In genomic region chr5:82405166-82405565, GRCh38 we compare ENCODE assay signal across 12 cellular contexts.
DNase-seq lines count a peak whose midpoint lies in the region; ATAC-seq and TF ChIP-seq lines count a peak whose summit lies in the region.
"Had no signal": no experiment of that assay in that cellular context is flagged by ENCODE, and none has a peak within 500 bp of the region (broad histone marks: within the 10 kb centered on the region; RNA-seq: fewer than 3 reads in every experiment).

No MANE protein-coding gene starts in this region.

- H3K9me3 Mint-ChIP-seq in HFFc6: peaks cover 18% of the 10 kb centered on the region

- peak overlapping the region; percentile 83 for H3K4me3 Mint-ChIP-seq in HFFc6
- H3K4me3 Mint-ChIP-seq: H9, WTC11 had no signal

- peak; percentile 74 for DNase-seq in HFFc6
- DNase-seq in amniotic stem cell (lab: John Stamatoyannopoulos, UW): peak; percentile 52
- DNase-seq in fibroblast of the aortic adventitia (ENCODE audit: low read depth): peak; percentile 84
- DNase-seq in upper lobe of left lung: no peak
- DNase-seq in activated CD4-positive, CD25-positive, alpha-beta regulatory T cell (lab: John Stamatoyannopoulos, UW): no peak
- DNase-seq: activated T-cell treated with anti-CD3 and anti-CD28 coated beads for 4 hours, H9, right cardiac atrium had no signal

- TF ChIP-seq EP300 in upper lobe of left lung (IDR thresholded peaks at IDR 0.05): no peak

- H3K9me3 ChIP-seq in upper lobe of left lung: peaks cover 0 to 13% (median 10%) of the 10 kb centered on the region in 4 donors

- peaks cover 0 to 23% (median 11%) of the 10 kb centered on the region in 4 donors for H3K4me1 ChIP-seq in upper lobe of left lung

- H3K36me3 Mint-ChIP-seq in HFFc6 (ENCODE audit: low read depth): peaks cover 21% of the 10 kb centered on the region

- peaks cover 41% of the 10 kb centered on the region for H3K4me1 Mint-ChIP-seq in HFFc6 (ENCODE audit: low read depth)

- no peak for TF ChIP-seq POLR2A in upper lobe of left lung (IDR thresholded peaks at IDR 0.05)

- no peak overlapping the region for H3K4me3 ChIP-seq in fibroblast of the aortic adventitia (ENCODE audit: low read depth, low read length)
- no peak overlapping the region for H3K4me3 ChIP-seq in upper lobe of left lung
- H3K4me3 ChIP-seq: SK-N-MC had no signal

- no peaks in the 10 kb centered on the region for H3K27me3 ChIP-seq in upper lobe of left lung

- H3K36me3 ChIP-seq in upper lobe of left lung: no peaks in the 10 kb centered on the region

- H3K27ac ChIP-seq in upper lobe of left lung: peak overlapping the region in 3 of 4 donors; percentile 24 to 69 (median 55)

- peak overlapping the region; percentile 98 for H3K27ac Mint-ChIP-seq in HFFc6
- H3K27ac Mint-ChIP-seq: H9 had no signal

- 59 to 68% methylated on average over 2 of the region's 2 CpGs for WGBS in upper lobe of left lung, 2 donors

- no peak for ATAC-seq in upper lobe of left lung (ENCODE audit: low FRiP score in 2 of 2)
- ATAC-seq in GM21737 (IDR thresholded peaks at IDR 0.05; ENCODE audit: unreplicated experiment): no peak
- ATAC-seq in HG03565 (IDR thresholded peaks at IDR 0.05; ENCODE audit: unreplicated experiment): no peak
- ATAC-seq: WTC11 had no signal

- no peak for TF ChIP-seq CTCF in HFFc6 (IDR thresholded peaks at IDR 0.05)
- TF ChIP-seq CTCF in fibroblast of the aortic adventitia (IDR thresholded peaks at IDR 0.05; ENCODE audit: insufficient read depth, low read length): no peak
- TF ChIP-seq CTCF in upper lobe of left lung (IDR thresholded peaks at IDR 0.05): no peak

- H3K27me3 Mint-ChIP-seq in HFFc6 (ENCODE audit: insufficient read depth): no peaks in the 10 kb centered on the region

Comparison
In these comparisons a context has a peak if more than half of its experiments do, and no peak if none do; other contexts are left out.
1. DNase-seq: peak in HFFc6 (single experiment), amniotic stem cell (single experiment) and fibroblast of the aortic adventitia (single experiment); none in upper lobe of left lung (0 of 2) and activated CD4-positive, CD25-positive, alpha-beta regulatory T cell (0 of 4).